Comparison of ENCODE assay signal across 24 cellular contexts in the genomic region with DNA sequence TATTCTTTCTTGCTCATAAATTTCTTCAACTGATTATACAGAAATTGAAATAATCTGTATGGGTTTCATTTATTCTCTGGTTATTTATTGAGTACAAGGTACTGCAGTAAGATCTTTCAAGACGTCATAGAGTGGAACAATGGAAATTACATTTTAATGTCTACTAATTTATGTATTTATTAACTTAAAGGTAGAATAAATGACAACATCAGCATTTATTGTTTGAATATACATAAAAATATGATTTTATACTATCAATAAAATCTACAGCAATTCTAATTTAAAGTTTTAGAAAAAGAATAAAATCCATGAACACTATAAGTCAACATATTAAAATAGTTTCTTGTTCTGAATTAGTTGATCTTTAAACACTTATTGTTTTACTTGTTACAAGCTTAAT.
DNase-seq lines count a peak whose midpoint lies in the region; ATAC-seq, FAIRE-seq and TF ChIP-seq lines count a peak whose summit lies in the region.
"Had no signal": no experiment of that assay in that cellular context is flagged by ENCODE, and none has a peak within 500 bp of the region (broad histone marks: within the 10 kb centered on the region; RNA-seq: fewer than 3 reads in every experiment).

No MANE protein-coding gene starts in this region.

- DNase-seq in A549 (ENCODE audit: low read depth in 1 of 2, low spot score in 1 of 2) (no peak), RCC 7860 (ENCODE audit: low spot score) (no peak), glutamatergic neuron (no peak), osteoblast (ENCODE audit: insufficient read length, low spot score, missing footprints) (no peak), lower leg skin (ENCODE audit: low spot score in 2 of 2) (no peak), cerebellum (ENCODE audit: low spot score) (no peak), iPS-NIHi7 (ENCODE audit: extremely low spot score) (no peak), natural killer cell (no peak)
- DNase-seq: AML-193; CD4-positive, alpha-beta memory T cell; COR-L47; GDM1; GM23248; H9; Kasumi-1; NCI-H1092 treated with DMSO at 0.1 percent for 48 hours; NCI-H146; NCI-H1930; NCI-H2107; NCI-H524 treated with DMSO at 0.1 percent for 48 hours; SHP77 had no signal

- H3K9me3 Mint-ChIP-seq in glutamatergic neuron (ENCODE audit: unreplicated experiment) (peaks cover under 1% of the 10 kb centered on the region), natural killer cell (peaks cover 16 to 19% of the 10 kb centered on the region in 2 donors)
- H3K9me3 Mint-ChIP-seq: H9 had no signal

- H3K4me3 Mint-ChIP-seq in glutamatergic neuron (ENCODE audit: unreplicated experiment) (no peak overlapping the region), natural killer cell (no peak overlapping the region)
- H3K4me3 Mint-ChIP-seq: CD4-positive, alpha-beta memory T cell; H9 had no signal

- intact Hi-C loops in lower leg skin (cut with DNase I; ENCODE audit: low total_unique reads), result no loop called here
- intact Hi-C loops in natural killer cell (cut with micrococcal nuclease), result no loop called here

- no peaks in the 10 kb centered on the region for H3K27me3 Mint-ChIP-seq in glutamatergic neuron (ENCODE audit: unreplicated experiment)
- no peaks in the 10 kb centered on the region for H3K27me3 Mint-ChIP-seq in natural killer cell (ENCODE audit: low read depth in 2 of 2)
- H3K27me3 Mint-ChIP-seq: CD4-positive, alpha-beta memory T cell had no signal

- TF ChIP-seq CTCF in A549 (IDR thresholded peaks at IDR 0.05), result no peak
- no peak for TF ChIP-seq CTCF in glutamatergic neuron (IDR thresholded peaks at IDR 0.05; ENCODE audit: partially characterized antibody, unreplicated experiment)
- no peak for TF ChIP-seq CTCF in osteoblast (IDR thresholded peaks at IDR 0.05; ENCODE audit: extremely low read depth, low read depth, low read length)
- no peak for TF ChIP-seq CTCF in lower leg skin (IDR thresholded peaks at IDR 0.05)
- no peak for TF ChIP-seq CTCF in natural killer cell (IDR thresholded peaks at IDR 0.05)

- no peak for TF ChIP-seq EP300 in A549 (IDR thresholded peaks at IDR 0.05)

- no peaks in the 10 kb centered on the region for H3K9me3 ChIP-seq in A549
- H3K9me3 ChIP-seq in osteoblast (ENCODE audit: low read depth, low read length), result no peaks in the 10 kb centered on the region
- H3K9me3 ChIP-seq: BLaER1 treated with 17β-estradiol and CSF1 and Interleukin-3, amounts not matched to agents 10 nM and 100 nM had no signal

- H3K36me3 Mint-ChIP-seq in glutamatergic neuron (ENCODE audit: unreplicated experiment), result no peaks in the 10 kb centered on the region
- H3K36me3 Mint-ChIP-seq in natural killer cell, result no peaks in the 10 kb centered on the region
- H3K36me3 Mint-ChIP-seq: CD4-positive, alpha-beta memory T cell had no signal

- TF ChIP-seq POLR2A in A549 (IDR thresholded peaks at IDR 0.05; ENCODE audit: low read length), result no peak
- no peak for TF ChIP-seq POLR2A in lower leg skin (IDR thresholded peaks at IDR 0.05)

- H3K4me1 Mint-ChIP-seq in glutamatergic neuron (ENCODE audit: low read depth, unreplicated experiment) (peaks cover 16% of the 10 kb centered on the region), natural killer cell (no peaks in the 10 kb centered on the region)
- H3K4me1 Mint-ChIP-seq: CD4-positive, alpha-beta memory T cell had no signal

- H3K4me3 ChIP-seq in A549 (no peak overlapping the region), osteoblast (ENCODE audit: insufficient read depth, low read length) (no peak overlapping the region), lower leg skin (ENCODE audit: low read depth, poor library complexity, severe bottlenecking) (no peak overlapping the region)
- H3K4me3 ChIP-seq: BLaER1 treated with 17β-estradiol and CSF1 and Interleukin-3, amounts not matched to agents 10 nM and 100 nM; GM12878; GM23248 had no signal

- no peak for TF ChIP-seq RAD21 in A549 (conservative IDR thresholded peaks at IDR 0.05 in 1 of 2, IDR thresholded peaks at IDR 0.05 in 1 of 2)

- FAIRE-seq in A549 (lab: Jason Lieb, UNC) (no peak), RCC 7860 (lab: Jason Lieb, UNC) (peak; percentile 46)
- FAIRE-seq: GM12878 had no signal

- H3K27ac Mint-ChIP-seq in glutamatergic neuron (ENCODE audit: unreplicated experiment), result peak overlapping the region; percentile 34
- H3K27ac Mint-ChIP-seq in natural killer cell, result no peak overlapping the region
- H3K27ac Mint-ChIP-seq: CD4-positive, alpha-beta memory T cell; H9 had no signal

- H3K27ac ChIP-seq in A549 (no peak overlapping the region), osteoblast (ENCODE audit: low read depth, low read length) (no peak overlapping the region)
- H3K27ac ChIP-seq: BLaER1 treated with 17β-estradiol and CSF1 and Interleukin-3, amounts not matched to agents 10 nM and 100 nM; GM23248; RWPE1 had no signal

- CTCF ChIA-PET in A549 (lab: Yijun Ruan, JAX), result no interaction called here

- H3K4me2 ChIP-seq in A549 (no peak overlapping the region), osteoblast (ENCODE audit: insufficient read depth, low read length) (no peak overlapping the region)
- H3K4me2 ChIP-seq: BLaER1 treated with 17β-estradiol and CSF1 and Interleukin-3, amounts not matched to agents 10 nM and 100 nM had no signal

- no peaks in the 10 kb centered on the region for H3K36me3 ChIP-seq in osteoblast (ENCODE audit: insufficient read depth, low read length)
- H3K36me3 ChIP-seq: BLaER1 treated with 17β-estradiol and CSF1 and Interleukin-3, amounts not matched to agents 10 nM and 100 nM had no signal

- H3K79me2 ChIP-seq in osteoblast (ENCODE audit: insufficient read depth, low read length), result no peaks in the 10 kb centered on the region

- WGBS in A549 (ENCODE audit: missing lambda C conversion rate), result 34% methylated on average over 1 of the region's 1 CpG
- 0 to 49% methylated on average over 1 of the region's 1 CpG for WGBS in lower leg skin, 2 donors

- H3K4me1 ChIP-seq in A549 (no peaks in the 10 kb centered on the region), osteoblast (ENCODE audit: insufficient read depth, low read length) (peaks cover 4% of the 10 kb centered on the region)

- peak overlapping the region; percentile 77 for H2AFZ ChIP-seq in osteoblast (ENCODE audit: low read length)
- H2AFZ ChIP-seq: GM23248 had no signal

- POLR2A ChIA-PET in A549 (lab: Yijun Ruan, JAX), result no interaction called here

- no peaks in the 10 kb centered on the region for H3K27me3 ChIP-seq in osteoblast (ENCODE audit: insufficient read depth, low read length)
- H3K27me3 ChIP-seq: BLaER1 treated with 17β-estradiol and CSF1 and Interleukin-3, amounts not matched to agents 10 nM and 100 nM had no signal

- no peaks in the 10 kb centered on the region for H4K20me1 ChIP-seq in osteoblast (ENCODE audit: insufficient read depth, low read length)
- H4K20me1 ChIP-seq: BLaER1 treated with 17β-estradiol and CSF1 and Interleukin-3, amounts not matched to agents 10 nM and 100 nM had no signal

- ATAC-seq in A549 (no peak), natural killer cell (no peak)
- ATAC-seq: GM12878 had no signal

TF ChIP-seq in A549, 52 proteins besides CTCF, POLR2A, EP300 and RAD21:
- TF ChIP-seq NPAS2 (CRISPR knock-in tag; IDR thresholded peaks at IDR 0.05; ENCODE audit: borderline replicate concordance) (no peak), FOXS1 (CRISPR knock-in tag; IDR thresholded peaks at IDR 0.05) (no peak), MAFK (IDR thresholded peaks at IDR 0.05; ENCODE audit: partially characterized antibody) (peak; percentile 61)
